Comparison of ENCODE assay signal across 19 cellular contexts in the genomic region with DNA sequence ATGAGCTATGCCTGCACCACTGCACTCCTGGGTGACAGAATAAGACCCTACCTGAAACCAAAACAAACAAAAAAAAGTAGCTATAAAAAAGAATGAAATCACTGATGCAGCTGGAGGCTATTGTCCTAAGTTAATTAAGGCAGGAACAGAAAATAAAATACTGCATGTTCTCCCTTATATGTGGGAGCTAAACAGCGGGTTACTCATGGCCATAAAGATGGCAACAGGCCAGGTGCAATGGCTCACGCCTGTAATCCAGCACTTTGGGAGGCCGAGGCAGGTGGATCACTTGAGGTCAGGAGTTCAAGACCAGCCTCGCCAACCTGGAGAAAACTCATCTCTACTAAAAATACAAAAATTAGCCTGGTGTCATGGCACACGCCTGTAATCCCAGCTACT.
DNase-seq lines count a peak whose midpoint lies in the region; ATAC-seq and TF ChIP-seq lines count a peak whose summit lies in the region.
"Had no signal": no experiment of that assay in that cellular context is flagged by ENCODE, and none has a peak within 500 bp of the region (broad histone marks: within the 10 kb centered on the region; RNA-seq: fewer than 3 reads in every experiment).

No MANE protein-coding gene starts in this region.

- TF ChIP-seq POLR2A in Peyer's patch (IDR thresholded peaks at IDR 0.05) (no peak), right lobe of liver (IDR thresholded peaks at IDR 0.05) (no peak)

- DNase-seq in LoVo (ENCODE audit: low spot score) (peak; percentile 12), Peyer's patch (peak in 2 of 3 donors; percentile 63 to 81), right lobe of liver (no peak), DMS 273 (lab: John Stamatoyannopoulos, UW; ENCODE audit: unreplicated experiment) (no peak), A172 (ENCODE audit: low spot score) (no peak), NCI-H128 (lab: John Stamatoyannopoulos, UW; ENCODE audit: unreplicated experiment) (no peak)
- DNase-seq: activated gamma-delta T cell; adrenal gland; CD8-positive, alpha-beta T cell; GOT3; KG1; NCI-H446 treated with DMSO at 0.1 percent for 48 hours; Right ventricle myocardium superior; stimulated activated CD4-positive, alpha-beta T cell treated with anti-CD3 and anti-CD28 coated beads, Interleukin-15, amount 100 ng/mL, for 24 hours had no signal

- ATAC-seq in right lobe of liver (no peak), GM19455 (IDR thresholded peaks at IDR 0.05; ENCODE audit: unreplicated experiment) (no peak)
- ATAC-seq: CD8-positive, alpha-beta T cell; gastroesophageal sphincter had no signal

- H3K36me3 ChIP-seq in Peyer's patch (no peaks in the 10 kb centered on the region), right lobe of liver (no peaks in the 10 kb centered on the region)
- H3K36me3 ChIP-seq: adrenal gland, cardiac muscle cell, gastroesophageal sphincter, right atrium auricular region had no signal

- 87% methylated on average over 5 of the region's 5 CpGs for WGBS in right lobe of liver (ENCODE audit: insufficient coverage, low coverage, low lambda C conversion rate, missing lambda C conversion rate)

- no peaks in the 10 kb centered on the region for H3K27me3 ChIP-seq in Peyer's patch
- no peaks in the 10 kb centered on the region for H3K27me3 ChIP-seq in right lobe of liver
- H3K27me3 ChIP-seq: adrenal gland, cardiac muscle cell, gastroesophageal sphincter, right atrium auricular region had no signal

- H3K9me3 ChIP-seq in Peyer's patch (peaks cover 0 to 4% (median 1%) of the 10 kb centered on the region in 4 donors), right lobe of liver (no peaks in the 10 kb centered on the region)
- H3K9me3 ChIP-seq: adrenal gland had no signal

- no peak overlapping the region for H3K4me3 ChIP-seq in Peyer's patch
- H3K4me3 ChIP-seq in right lobe of liver: no peak overlapping the region
- H3K4me3 ChIP-seq: adrenal gland, cardiac muscle cell, gastroesophageal sphincter, right atrium auricular region had no signal

- TF ChIP-seq CTCF in C4-2B (conservative IDR thresholded peaks at IDR 0.05) (no peak), Peyer's patch (IDR thresholded peaks at IDR 0.05) (no peak), right lobe of liver (IDR thresholded peaks at IDR 0.05) (no peak)

- H3K27ac ChIP-seq in C4-2B: peak overlapping the region; percentile 83
- H3K27ac ChIP-seq in Peyer's patch: peak overlapping the region in 3 of 4 donors; percentile 37 to 76 (median 72)
- peak overlapping the region; percentile 47 to 73 (median 65) for H3K27ac ChIP-seq in right lobe of liver
- H3K27ac ChIP-seq: cardiac muscle cell, gastroesophageal sphincter, right atrium auricular region had no signal

- H3K4me1 ChIP-seq in Peyer's patch (peaks cover 0 to 24% (median 3%) of the 10 kb centered on the region in 4 donors), right lobe of liver (peaks cover 0 to 24% (median 6%) of the 10 kb centered on the region in 4 donors)
- H3K4me1 ChIP-seq: right atrium auricular region had no signal

- intact Hi-C loops in right lobe of liver (cut with DNase I): no loop called here

Comparison
In these comparisons a context has a peak if more than half of its experiments do, and no peak if none do; other contexts are left out.
1. DNase-seq: peak in LoVo (single experiment) and Peyer's patch (2 of 3); none in right lobe of liver (0 of 3), DMS 273 (single experiment), A172 (single experiment) and NCI-H128 (single experiment).
2. Peak in every context shown above with its lines, with median percentiles within 50 percentile points of each other: H3K27ac ChIP-seq.